17 cellular contexts compared by ENCODE assay signal in genomic region chr5:94362857-94363256, GRCh38.
DNase-seq lines count a peak whose midpoint lies in the region; ATAC-seq and TF ChIP-seq lines count a peak whose summit lies in the region.
"Had no signal": no experiment of that assay in that cellular context is flagged by ENCODE, and none has a peak within 500 bp of the region (broad histone marks: within the 10 kb centered on the region; RNA-seq: fewer than 3 reads in every experiment).

No MANE protein-coding gene starts in this region.

- no peak overlapping the region for H2AK5ac ChIP-seq in mesendoderm (ENCODE audit: low read length)

- ATAC-seq in HG02759 (IDR thresholded peaks at IDR 0.05; ENCODE audit: unreplicated experiment): no peak
- ATAC-seq in HG03039 (IDR thresholded peaks at IDR 0.05; ENCODE audit: unreplicated experiment): no peak
- ATAC-seq: T-cell had no signal

- H3K27ac ChIP-seq in mesendoderm (ENCODE audit: low read depth, low read length): no peak overlapping the region
- H3K27ac ChIP-seq: SK-N-MC had no signal

- H3K4me3 ChIP-seq in epithelial cell of esophagus (ENCODE audit: low read length) (no peak overlapping the region), mesendoderm (ENCODE audit: low read length) (no peak overlapping the region)
- H3K4me3 ChIP-seq: SK-N-MC had no signal

- no peak overlapping the region for H2BK15ac ChIP-seq in mesendoderm (replicated peaks; ENCODE audit: low read depth)

- H3K79me2 ChIP-seq in mesendoderm (ENCODE audit: control insufficient read depth, insufficient read depth, low read length): peaks cover 20% of the 10 kb centered on the region

- H3K4me1 ChIP-seq in mesendoderm (ENCODE audit: control insufficient read depth, low read depth, low read length): peaks cover 2% of the 10 kb centered on the region

- H2BK120ac ChIP-seq in mesendoderm (ENCODE audit: low read depth, low read length): no peak overlapping the region

- no peak overlapping the region for H3K4ac ChIP-seq in mesendoderm (ENCODE audit: low read depth, low read length)

- TF ChIP-seq CTCF in epithelial cell of esophagus (IDR thresholded peaks at IDR 0.05; ENCODE audit: insufficient read depth, low read depth, low read length, missing control alignments): no peak

- H3K56ac ChIP-seq in mesendoderm (ENCODE audit: low read length): no peak overlapping the region

- H3K23ac ChIP-seq in mesendoderm (ENCODE audit: low read length): no peak overlapping the region

- no peak overlapping the region for H3K4me2 ChIP-seq in mesendoderm (ENCODE audit: low read length)

- no peaks in the 10 kb centered on the region for H3K36me3 ChIP-seq in mesendoderm (ENCODE audit: control insufficient read depth, insufficient read depth, low read length)

- H4K8ac ChIP-seq in mesendoderm (ENCODE audit: low read depth, low read length): no peak overlapping the region

- H3K9ac ChIP-seq in mesendoderm (ENCODE audit: low read length): no peak overlapping the region

- no peak overlapping the region for H2BK5ac ChIP-seq in mesendoderm (ENCODE audit: low read length)

- H3K27me3 ChIP-seq in mesendoderm (ENCODE audit: insufficient read depth, low read length, poor library complexity): no peaks in the 10 kb centered on the region

- WGBS in mesendoderm (ENCODE audit: extremely low coverage, insufficient coverage, low lambda C conversion rate): no CpG with 5 or more reads among the region's 1 CpG

- no peak overlapping the region for H3K18ac ChIP-seq in mesendoderm (ENCODE audit: low read length)

- DNase-seq in NCI-H748 (lab: John Stamatoyannopoulos, UW; ENCODE audit: unreplicated experiment) (peak; percentile 7), NCI-H748 treated with DMSO at 0.1 percent for 48 hours (lab: John Stamatoyannopoulos, UW) (no peak), NCI-H774 (lab: John Stamatoyannopoulos, UW) (peak; percentile 14), epithelial cell of esophagus (ENCODE audit: low read depth) (peak; percentile 90), pons (ENCODE audit: low spot score) (peak; percentile 13), mesendoderm (no peak)
- DNase-seq: C1 segment of cervical spinal cord, HCEC 1CT, MM.1S, NCI-H1105, NCI-H187 treated with DMSO at 0.1 percent for 48 hours, NCI-H2171, NCI-H446 treated with DMSO at 0.1 percent for 48 hours, T-cell had no signal

- no peaks in the 10 kb centered on the region for H3K79me1 ChIP-seq in mesendoderm (ENCODE audit: low read length)

- no peak overlapping the region for H4K5ac ChIP-seq in mesendoderm (ENCODE audit: low read length)

Comparison
In these comparisons a context has a peak if more than half of its experiments do, and no peak if none do; other contexts are left out.
1. DNase-seq: peak in NCI-H748 (single experiment), NCI-H774 (single experiment), epithelial cell of esophagus (single experiment) and pons (single experiment); none in NCI-H748 treated with DMSO at 0.1 percent for 48 hours (single experiment) and mesendoderm (single experiment).